In genomic region chr4:126995235-126995634, GRCh38 we compare ENCODE assay signal across 20 cellular contexts.
DNase-seq lines count a peak whose midpoint lies in the region; ATAC-seq, FAIRE-seq and TF ChIP-seq lines count a peak whose summit lies in the region.
"Had no signal": no experiment of that assay in that cellular context is flagged by ENCODE, and none has a peak within 500 bp of the region (broad histone marks: within the 10 kb centered on the region; RNA-seq: fewer than 3 reads in every experiment).

No MANE protein-coding gene starts in this region.

- intact Hi-C loops in K562 (cut with micrococcal nuclease): no loop called here

- no peak for ATAC-seq in GM23338
- ATAC-seq in K562: no peak
- ATAC-seq in upper lobe of left lung (ENCODE audit: low FRiP score in 2 of 2): no peak
- ATAC-seq in GM18907 (IDR thresholded peaks at IDR 0.05; ENCODE audit: unreplicated experiment): no peak
- ATAC-seq: GM12878 had no signal

- no peak for TF ChIP-seq POLR2A in K562 (conservative IDR thresholded peaks at IDR 0.05)
- no peak for TF ChIP-seq POLR2A in upper lobe of left lung (IDR thresholded peaks at IDR 0.05)

- no peak overlapping the region for H4K91ac ChIP-seq in mesenchymal stem cell (ENCODE audit: low read length)

- H3K18ac ChIP-seq in mesenchymal stem cell (ENCODE audit: low read depth in 1 of 2, low read length in 2 of 2): no peak overlapping the region

- FAIRE-seq in K562 (lab: Jason Lieb, UNC): no peak
- FAIRE-seq: G401.6, GM12878, GM18507, H54 had no signal

- H3K4me2 ChIP-seq in GM23338 (no peak overlapping the region), OCI-LY3 (ENCODE audit: low read length) (no peak overlapping the region), K562 (ENCODE audit: insufficient read depth, low read length) (no peak overlapping the region), mesenchymal stem cell (ENCODE audit: low read length, poor library complexity, severe bottlenecking) (no peak overlapping the region)

- H3K4me3 Mint-ChIP-seq in GM23338: no peak overlapping the region
- H3K4me3 Mint-ChIP-seq: CD4-positive, alpha-beta memory T cell; HFFc6 had no signal

- no peaks in the 10 kb centered on the region for H3K9me1 ChIP-seq in K562 (ENCODE audit: control insufficient read depth, insufficient read depth, low read length)

- H2AK5ac ChIP-seq in mesenchymal stem cell (ENCODE audit: low read length, severe bottlenecking): no peak overlapping the region

- H2BK120ac ChIP-seq in mesenchymal stem cell (ENCODE audit: low read depth, low read length): no peak overlapping the region

- H3K36me3 ChIP-seq in GM23338 (ENCODE audit: insufficient read depth) (no peaks in the 10 kb centered on the region), OCI-LY3 (replicated peaks; ENCODE audit: low read depth, low read length) (no peaks in the 10 kb centered on the region), K562 (ENCODE audit: control insufficient read depth, insufficient read depth, low read length) (no peaks in the 10 kb centered on the region), neuron (ENCODE audit: insufficient read depth, low read length) (no peaks in the 10 kb centered on the region), upper lobe of left lung (no peaks in the 10 kb centered on the region), mesenchymal stem cell (ENCODE audit: control insufficient read depth in 1 of 2, insufficient read depth in 2 of 2, low read depth in 1 of 2, low read length in 2 of 2) (no peaks in the 10 kb centered on the region)
- H3K36me3 ChIP-seq: HAP-1 had no signal

- no peaks in the 10 kb centered on the region for H3F3A ChIP-seq in GM23338 (replicated peaks; ENCODE audit: low read depth)

- CTCF ChIA-PET in K562 (lab: Yijun Ruan, JAX; ENCODE audit: low intra/inter-chr PET ratio): no interaction called here

- H3K4me3 ChIP-seq in GM23338: no peak overlapping the region
- no peak overlapping the region for H3K4me3 ChIP-seq in OCI-LY3 (ENCODE audit: low read length)
- no peak overlapping the region for H3K4me3 ChIP-seq in K562
- H3K4me3 ChIP-seq in neuron (ENCODE audit: low read length): no peak overlapping the region
- H3K4me3 ChIP-seq in upper lobe of left lung: no peak overlapping the region
- H3K4me3 ChIP-seq in mesenchymal stem cell (ENCODE audit: insufficient read depth in 1 of 2, low read depth in 1 of 2, low read length in 2 of 2): no peak overlapping the region
- H3K4me3 ChIP-seq: GM12878, GM23248, HAP-1 had no signal

- no peaks in the 10 kb centered on the region; the same call in 2 of the 3 replicates for H3K9me3 Mint-ChIP-seq in GM23338
- H3K9me3 Mint-ChIP-seq: HFFc6 had no signal

- H3K4me1 Mint-ChIP-seq in GM23338: no peaks in the 10 kb centered on the region
- H3K4me1 Mint-ChIP-seq: CD4-positive, alpha-beta memory T cell had no signal

- H3K27ac ChIP-seq in GM23338 (ENCODE audit: low read depth): no peak overlapping the region
- no peak overlapping the region for H3K27ac ChIP-seq in OCI-LY3 (ENCODE audit: low read length)
- H3K27ac ChIP-seq in K562 (ENCODE audit: extremely low read depth, low read depth, low read length): no peak overlapping the region
- H3K27ac ChIP-seq in upper lobe of left lung: no peak overlapping the region
- H3K27ac ChIP-seq in mesenchymal stem cell (ENCODE audit: low read length, poor library complexity, severe bottlenecking): no peak overlapping the region
- H3K27ac ChIP-seq: GM23248 had no signal

- H2AFZ ChIP-seq in GM23338: peak overlapping the region; percentile 39; the same call in 1 of the 2 replicates
- peak overlapping the region; percentile 17; the same call in 1 of the 2 replicates for H2AFZ ChIP-seq in OCI-LY3 (ENCODE audit: low read depth, low read length)
- H2AFZ ChIP-seq in K562 (ENCODE audit: low read depth, low read length): peak overlapping the region; percentile 36; the same call in 1 of the 2 replicates
- peak overlapping the region; percentile 43 for H2AFZ ChIP-seq in neuron (ENCODE audit: low read depth, low read length)
- no peak overlapping the region for H2AFZ ChIP-seq in mesenchymal stem cell (ENCODE audit: low read depth, low read length)
- H2AFZ ChIP-seq: GM23248 had no signal

- no peaks in the 10 kb centered on the region for H3K27me3 ChIP-seq in GM23338 (ENCODE audit: insufficient read depth)
- H3K27me3 ChIP-seq in OCI-LY3 (ENCODE audit: low read depth, low read length): no peaks in the 10 kb centered on the region
- H3K27me3 ChIP-seq in K562 (ENCODE audit: control insufficient read depth in 2 of 2, insufficient read depth in 2 of 2, low read length in 2 of 2): no peaks in the 10 kb centered on the region
- H3K27me3 ChIP-seq in neuron (ENCODE audit: insufficient read depth, low read length): no peaks in the 10 kb centered on the region
- no peaks in the 10 kb centered on the region for H3K27me3 ChIP-seq in upper lobe of left lung
- H3K27me3 ChIP-seq in mesenchymal stem cell (ENCODE audit: control insufficient read depth in 1 of 2, insufficient read depth in 1 of 2, low read length in 2 of 2): no peaks in the 10 kb centered on the region

- H3K27me3 Mint-ChIP-seq in GM23338 (ENCODE audit: insufficient read depth, low read depth, poor library complexity): no peaks in the 10 kb centered on the region
- H3K27me3 Mint-ChIP-seq: CD4-positive, alpha-beta memory T cell had no signal

- no peaks in the 10 kb centered on the region for H3K9me2 ChIP-seq in GM23338 (ENCODE audit: insufficient read depth)

- H3K79me1 ChIP-seq in mesenchymal stem cell (replicated peaks; ENCODE audit: low read length, poor library complexity, severe bottlenecking): no peaks in the 10 kb centered on the region

- H2BK15ac ChIP-seq in mesenchymal stem cell (ENCODE audit: low read depth, poor library complexity, severe bottlenecking): no peak overlapping the region

- no peaks in the 10 kb centered on the region for H3K4me1 ChIP-seq in GM23338 (ENCODE audit: insufficient read depth)
- no peaks in the 10 kb centered on the region for H3K4me1 ChIP-seq in OCI-LY3 (ENCODE audit: low read length)
- no peaks in the 10 kb centered on the region for H3K4me1 ChIP-seq in K562 (replicated peaks in 1 of 2; ENCODE audit: control insufficient read depth in 2 of 2, insufficient read depth in 2 of 2, low read length in 2 of 2)
- peaks cover 5% of the 10 kb centered on the region for H3K4me1 ChIP-seq in neuron (ENCODE audit: insufficient read depth, low read length)
- no peaks in the 10 kb centered on the region for H3K4me1 ChIP-seq in upper lobe of left lung
- no peaks in the 10 kb centered on the region for H3K4me1 ChIP-seq in mesenchymal stem cell (ENCODE audit: control insufficient read depth, insufficient read depth, low read depth, low read length)

- no peak for TF ChIP-seq RAD21 in K562 (CRISPR knock-in tag; conservative IDR thresholded peaks at IDR 0.05 in 1 of 2, IDR thresholded peaks at IDR 0.05 in 1 of 2)

- no peak overlapping the region for H4K8ac ChIP-seq in mesenchymal stem cell (ENCODE audit: low read length)

- H3K27ac Mint-ChIP-seq in GM23338: no peak overlapping the region
- H3K27ac Mint-ChIP-seq: CD4-positive, alpha-beta memory T cell; HFFc6 had no signal

- H2BK5ac ChIP-seq in mesenchymal stem cell (ENCODE audit: low read depth, low read length, poor library complexity, severe bottlenecking): no peak overlapping the region

- TF ChIP-seq CTCF in GM23338 (conservative IDR thresholded peaks at IDR 0.05; ENCODE audit: low read depth in 2 of 2) (no peak), OCI-LY3 (IDR thresholded peaks at IDR 0.05; ENCODE audit: low read depth, low read length) (no peak), K562 (IDR thresholded peaks at IDR 0.05 in 2 of 3, conservative IDR thresholded peaks at IDR 0.05 in 1 of 3; ENCODE audit: insufficient read depth in 2 of 3, low read depth in 1 of 3, low read length in 3 of 3) (no peak), upper lobe of left lung (IDR thresholded peaks at IDR 0.05) (no peak)

- H3K23ac ChIP-seq in mesenchymal stem cell (ENCODE audit: low read length in 2 of 2): no peak overlapping the region

- H3K9ac ChIP-seq in OCI-LY3 (ENCODE audit: low read length) (no peak overlapping the region), K562 (ENCODE audit: insufficient read depth in 1 of 2, low read depth in 2 of 2, low read length in 2 of 2) (no peak overlapping the region), mesenchymal stem cell (ENCODE audit: low read length) (no peak overlapping the region)
- H3K9ac ChIP-seq: GM23248 had no signal

- no peaks in the 10 kb centered on the region for H3K79me2 ChIP-seq in GM23338 (replicated peaks; ENCODE audit: insufficient read depth)
- no peaks in the 10 kb centered on the region for H3K79me2 ChIP-seq in OCI-LY3 (ENCODE audit: low read length)
- no peaks in the 10 kb centered on the region for H3K79me2 ChIP-seq in K562 (ENCODE audit: control insufficient read depth, insufficient read depth, low read length)

- H4K20me1 ChIP-seq in GM23338 (replicated peaks; ENCODE audit: insufficient read depth): no peaks in the 10 kb centered on the region
- H4K20me1 ChIP-seq in OCI-LY3 (ENCODE audit: insufficient read depth, low read length): no peaks in the 10 kb centered on the region
- no peaks in the 10 kb centered on the region for H4K20me1 ChIP-seq in K562 (replicated peaks; ENCODE audit: control insufficient read depth, insufficient read depth, low read length)

- POLR2A ChIA-PET in K562 (lab: Yijun Ruan, JAX): interaction anchor here (0.7 kb wide), 1 partner anchor 17 kb away, joined by 3 read pairs; no protein-coding TSS in a partner anchor

- DNase-seq in GM23338 (ENCODE audit: low spot score): no peak
- DNase-seq in K562 (ENCODE audit: extremely low read depth in 1 of 4, low spot score in 3 of 4): no peak
- no peak for DNase-seq in DMS153 treated with DMSO at 0.1 percent for 48 hours (lab: John Stamatoyannopoulos, UW; ENCODE audit: unreplicated experiment)
- DNase-seq in upper lobe of left lung: no peak
- DNase-seq in mesenchymal stem cell: no peak
- DNase-seq: C1 segment of cervical spinal cord; Calu3; CD4-positive, alpha-beta memory T cell; COR-L47; DND-41; GM23248; HFFc6 had no signal

- no peaks in the 10 kb centered on the region; the same call in 2 of the 3 replicates for H3K36me3 Mint-ChIP-seq in GM23338 (ENCODE audit: low read depth)
- H3K36me3 Mint-ChIP-seq: CD4-positive, alpha-beta memory T cell had no signal

- no peak overlapping the region for H3K4ac ChIP-seq in mesenchymal stem cell (ENCODE audit: low read depth in 1 of 2, low read length in 2 of 2)

- TF ChIP-seq EP300 in K562 (IDR thresholded peaks at IDR 0.05; ENCODE audit: low read length): no peak
- TF ChIP-seq EP300 in upper lobe of left lung (IDR thresholded peaks at IDR 0.05): no peak

- BruUV-seq in K562 (replicated peaks; lab: Mats Ljungman, UMichigan): no TSS peak

- H3K9me3 ChIP-seq in OCI-LY3 (ENCODE audit: insufficient read depth, low read length) (no peaks in the 10 kb centered on the region), K562 (replicated peaks; ENCODE audit: control insufficient read depth, insufficient read depth, low read depth, low read length) (no peaks in the 10 kb centered on the region), neuron (ENCODE audit: low read length) (no peaks in the 10 kb centered on the region), upper lobe of left lung (no peaks in the 10 kb centered on the region), mesenchymal stem cell (ENCODE audit: control insufficient read depth, low read length) (no peaks in the 10 kb centered on the region)
- H3K9me3 ChIP-seq: HAP-1 had no signal

- in situ Hi-C loops in K562 (cut with MboI): no loop called here

- no peak overlapping the region for H2BK12ac ChIP-seq in mesenchymal stem cell (ENCODE audit: low read length in 2 of 2)

- H3K14ac ChIP-seq in mesenchymal stem cell (ENCODE audit: low read length in 2 of 2): no peak overlapping the region
